ENCODE assay signal across 12 cellular contexts in the genomic region with DNA sequence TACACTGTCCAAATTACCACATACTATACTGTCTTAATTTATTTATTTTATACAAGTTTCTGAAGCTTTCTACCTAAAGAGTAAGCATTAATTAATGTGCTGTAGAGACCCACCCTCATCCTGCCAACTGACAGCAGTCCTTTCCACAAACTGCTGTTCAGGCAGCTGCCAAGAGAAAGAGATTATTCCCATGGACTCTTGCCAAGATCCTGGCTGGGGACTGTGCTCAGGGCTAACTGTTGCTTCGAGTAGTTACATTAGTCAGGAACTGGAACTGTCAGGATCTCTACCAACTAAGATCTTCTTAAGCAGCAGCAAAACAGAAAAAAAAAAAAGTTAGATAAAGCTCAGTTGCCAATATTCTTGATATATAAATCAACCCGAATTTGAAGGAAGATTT.
DNase-seq lines count a peak whose midpoint lies in the region; ATAC-seq and TF ChIP-seq lines count a peak whose summit lies in the region.
"Had no signal": no experiment of that assay in that cellular context is flagged by ENCODE, and none has a peak within 500 bp of the region (broad histone marks: within the 10 kb centered on the region; RNA-seq: fewer than 3 reads in every experiment).

No MANE protein-coding gene starts in this region.

- DNase-seq in COR-L47 (lab: John Stamatoyannopoulos, UW) = peak; percentile 90
- DNase-seq in NCI-H128 (lab: John Stamatoyannopoulos, UW; ENCODE audit: unreplicated experiment) = peak; percentile 68
- peak; percentile 37 to 68 for DNase-seq in left colon
- DNase-seq in T1000 (lab: John Stamatoyannopoulos, UW) = no peak
- DNase-seq in DMS114 treated with DMSO at 0.1 percent for 48 hours (lab: John Stamatoyannopoulos, UW; ENCODE audit: unreplicated experiment) = no peak
- DNase-seq: activated T-cell treated with anti-CD3 and anti-CD28 coated beads, Interleukin-2, amount 50 U/mL, for 24 hours; C1 segment of cervical spinal cord; KG1; mesendoderm had no signal

- intact Hi-C loops in left colon (cut with DNase I, micrococcal nuclease) = no loop called here

- ATAC-seq in SK-N-SH treated with all-trans-retinoic acid at 6 μM for 48 hours (peak; percentile 59; the same call in 2 of the 3 replicates), left colon (peak; percentile 80), HG03342 (IDR thresholded peaks at IDR 0.05; ENCODE audit: unreplicated experiment) (no peak), HG03175 (IDR thresholded peaks at IDR 0.05; ENCODE audit: unreplicated experiment) (no peak)

TF ChIP-seq in SK-N-SH treated with all-trans-retinoic acid at 6 μM for 48 hours, 23 proteins besides CTCF, POLR2A, EP300 and RAD21:
- TF ChIP-seq ZNF8 (CRISPR knock-in tag; IDR thresholded peaks at IDR 0.05) = no peak
- 0 out of 2 replicates have a peak, but pooled peaks have one; percentile 31 for TF ChIP-seq SNAI2 (CRISPR knock-in tag; IDR thresholded peaks at IDR 0.05)

Comparison
In these comparisons a context has a peak if more than half of its experiments do, and no peak if none do; other contexts are left out.
1. DNase-seq: peak in COR-L47 (single experiment), NCI-H128 (single experiment) and left colon (2 of 2); none in T1000 (single experiment) and DMS114 treated with DMSO at 0.1 percent for 48 hours (single experiment).
2. ATAC-seq: peak in SK-N-SH treated with all-trans-retinoic acid at 6 μM for 48 hours (single experiment) and left colon (single experiment); none in HG03342 (single experiment) and HG03175 (single experiment).